10 cellular contexts compared by ENCODE assay signal in the genomic region with DNA sequence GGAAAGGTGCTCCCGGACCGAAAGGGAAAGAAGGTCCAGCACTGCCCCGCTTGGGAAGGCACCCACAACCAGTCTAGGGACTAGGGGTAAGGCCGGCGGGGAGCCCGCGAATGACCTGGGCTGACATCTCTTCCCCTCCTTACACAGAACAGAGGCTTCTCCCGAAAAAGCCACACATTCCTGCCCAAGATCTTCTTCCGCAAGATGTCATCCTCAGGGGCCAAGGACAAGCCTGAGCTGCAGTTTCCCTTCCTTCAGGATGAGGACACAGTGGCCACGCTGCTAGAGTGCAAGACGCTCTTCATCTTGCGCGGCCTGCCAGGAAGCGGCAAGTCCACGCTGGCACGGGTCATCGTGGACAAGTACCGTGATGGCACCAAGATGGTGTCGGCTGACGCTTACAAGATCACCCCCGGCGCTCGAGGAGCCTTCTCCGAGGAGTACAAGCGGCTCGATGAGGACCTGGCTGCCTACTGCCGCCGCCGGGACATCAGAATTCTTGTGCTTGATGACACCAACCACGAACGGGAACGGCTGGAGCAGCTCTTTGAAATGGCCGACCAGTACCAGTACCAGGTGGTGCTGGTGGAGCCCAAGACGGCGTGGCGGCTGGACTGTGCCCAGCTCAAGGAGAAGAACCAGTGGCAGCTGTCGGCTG. TPM values are rescaled to one million over a fixed set of nuclear protein-coding genes. Genes with fewer than 3 reads are reported as not detected.
DNase-seq lines count a peak whose midpoint lies in the region; ATAC-seq, FAIRE-seq and TF ChIP-seq lines count a peak whose summit lies in the region.
"Had no signal": no experiment of that assay in that cellular context is flagged by ENCODE, and none has a peak within 500 bp of the region (broad histone marks: within the 10 kb centered on the region; RNA-seq: fewer than 3 reads in every experiment).

No MANE protein-coding gene starts in this region.

- no peaks in the 10 kb centered on the region for H3K9me3 ChIP-seq in kidney (ENCODE audit: control insufficient read depth in 1 of 2, low read length in 2 of 2)
- H3K9me3 ChIP-seq: SJCRH30 had no signal

- peaks cover 4 to 8% of the 10 kb centered on the region in 2 donors for H3K36me3 ChIP-seq in kidney (ENCODE audit: control insufficient read depth in 1 of 2, insufficient read depth in 2 of 2, low read length in 2 of 2)

- peak overlapping the region in 1 of 2 donors; percentile 60 for H3K27ac ChIP-seq in kidney (ENCODE audit: low read depth in 2 of 2, low read length in 2 of 2)
- peak overlapping the region; percentile 99 for H3K27ac ChIP-seq in substantia nigra (ENCODE audit: low read depth, low read length, poor library complexity, severe bottlenecking)

- H3K9ac ChIP-seq in kidney (ENCODE audit: low read length in 2 of 2), result peak overlapping the region in 1 of 2 donors; percentile 90

- peaks cover 26% of the 10 kb centered on the region for H3K4me1 Mint-ChIP-seq in T-helper 1 cell treated with Interleukin-12 subunit alpha and Interleukin-12 subunit beta and Interleukin-4 antibody, amounts not matched to agents 30 μg/mL and 1 μg/mL, for 36 hours (ENCODE audit: low read depth)
- H3K4me1 Mint-ChIP-seq in activated naive CD8-positive, alpha-beta T cell treated with anti-CD3 and anti-CD28 coated beads for 36 hours, result peaks cover 36% of the 10 kb centered on the region

- intact Hi-C loops in kidney (cut with DNase I), result no loop called here

- peaks cover 27 to 44% of the 10 kb centered on the region in 2 donors for H3K4me1 ChIP-seq in kidney (ENCODE audit: control insufficient read depth in 1 of 2, insufficient read depth in 1 of 2, low read depth in 1 of 2, low read length in 2 of 2)

- FAIRE-seq in kidney (lab: Jason Lieb, UNC), result no peak
- FAIRE-seq: H54 had no signal

- peak overlapping the region; percentile 76 for H3K27ac Mint-ChIP-seq in T-helper 1 cell treated with Interleukin-12 subunit alpha and Interleukin-12 subunit beta and Interleukin-4 antibody, amounts not matched to agents 30 μg/mL and 1 μg/mL, for 36 hours
- peak overlapping the region; percentile 84 for H3K27ac Mint-ChIP-seq in activated naive CD8-positive, alpha-beta T cell treated with anti-CD3 and anti-CD28 coated beads for 36 hours

- peak overlapping the region; percentile 85 for H3K4me3 Mint-ChIP-seq in T-helper 1 cell treated with Interleukin-12 subunit alpha and Interleukin-12 subunit beta and Interleukin-4 antibody, amounts not matched to agents 30 μg/mL and 1 μg/mL, for 36 hours
- peak overlapping the region; percentile 82 for H3K4me3 Mint-ChIP-seq in activated naive CD8-positive, alpha-beta T cell treated with anti-CD3 and anti-CD28 coated beads for 36 hours

- ATAC-seq in HG02678 (IDR thresholded peaks at IDR 0.05; ENCODE audit: unreplicated experiment), result no peak

- no peaks in the 10 kb centered on the region for H3K9me3 Mint-ChIP-seq in T-helper 1 cell treated with Interleukin-12 subunit alpha and Interleukin-12 subunit beta and Interleukin-4 antibody, amounts not matched to agents 30 μg/mL and 1 μg/mL, for 36 hours
- H3K9me3 Mint-ChIP-seq in activated naive CD8-positive, alpha-beta T cell treated with anti-CD3 and anti-CD28 coated beads for 36 hours, result no peaks in the 10 kb centered on the region

- DNase-seq in T-helper 1 cell, result no peak
- no peak for DNase-seq in activated naive CD8-positive, alpha-beta T cell treated with anti-CD3 and anti-CD28 coated beads for 36 hours
- DNase-seq in kidney, result peak; percentile 80
- peak in 12 of 49 donors; percentile 37 to 57 (median 48) for DNase-seq in substantia nigra (lab: John Stamatoyannopoulos, UW)
- no peak for DNase-seq in ureter (ENCODE audit: low spot score)
- DNase-seq in H4 (ENCODE audit: low spot score), result no peak

- no peak for TF ChIP-seq CTCF in kidney (IDR thresholded peaks at IDR 0.05; ENCODE audit: borderline replicate concordance, extremely low read depth, insufficient read depth)

- peak overlapping the region; percentile 75 to 86 for H3K4me3 ChIP-seq in kidney (ENCODE audit: low read length in 2 of 2)

- peaks cover 20% of the 10 kb centered on the region for H3K36me3 Mint-ChIP-seq in T-helper 1 cell treated with Interleukin-12 subunit alpha and Interleukin-12 subunit beta and Interleukin-4 antibody, amounts not matched to agents 30 μg/mL and 1 μg/mL, for 36 hours (ENCODE audit: low read depth)
- H3K36me3 Mint-ChIP-seq in activated naive CD8-positive, alpha-beta T cell treated with anti-CD3 and anti-CD28 coated beads for 36 hours, result peaks cover 17% of the 10 kb centered on the region

- H3K27me3 Mint-ChIP-seq in T-helper 1 cell treated with Interleukin-12 subunit alpha and Interleukin-12 subunit beta and Interleukin-4 antibody, amounts not matched to agents 30 μg/mL and 1 μg/mL, for 36 hours (ENCODE audit: low read depth), result no peaks in the 10 kb centered on the region
- no peaks in the 10 kb centered on the region for H3K27me3 Mint-ChIP-seq in activated naive CD8-positive, alpha-beta T cell treated with anti-CD3 and anti-CD28 coated beads for 36 hours

RNA-seq across cellular contexts. Expression of gene CNP, which starts 1.5 kb away (rescaled TPM):
- 10 to 100 TPM; 64.9 to 66.6 TPM for total RNA-seq in activated naive CD8-positive, alpha-beta T cell treated with anti-CD3 and anti-CD28 coated beads for 36 hours
- total RNA-seq in kidney (87.5 TPM), ureter (45.7 TPM)
- polyA plus RNA-seq in kidney (ENCODE audit: insufficient read depth, low read depth, low replicate concordance), result 64.0 TPM
- 47.5 and 64.8 TPM in 2 replicates for total RNA-seq in H4 (2014; rRNA removed; shearing (Covaris generic))

RNA-seq across cellular contexts. Expression of gene ODAD4, which starts 37.6 kb away (rescaled TPM):
- under 1 TPM; 0.58 to 0.84 TPM for total RNA-seq in activated naive CD8-positive, alpha-beta T cell treated with anti-CD3 and anti-CD28 coated beads for 36 hours
- total RNA-seq in kidney (6.0 TPM), ureter (0.75 TPM)
- 4.6 TPM for polyA plus RNA-seq in kidney (ENCODE audit: insufficient read depth, low read depth, low replicate concordance)
- 1.2 and 1.4 TPM in 2 replicates for total RNA-seq in H4 (2014; rRNA removed; shearing (Covaris generic))

RNA-seq across cellular contexts. Expression of gene DNAJC7, which starts 49.2 kb away (rescaled TPM):
- total RNA-seq in activated naive CD8-positive, alpha-beta T cell treated with anti-CD3 and anti-CD28 coated beads for 36 hours, result 100 to 1,000 TPM; 103 to 106 TPM
- total RNA-seq in kidney, result 88.1 TPM
- polyA plus RNA-seq in kidney (ENCODE audit: insufficient read depth, low read depth, low replicate concordance), result 141 TPM
- total RNA-seq in ureter, result 111 TPM
- 86.7 and 109 TPM in 2 replicates for total RNA-seq in H4 (2014; rRNA removed; shearing (Covaris generic))

RNA-seq across cellular contexts. Expression of gene ACLY, which starts 49.3 kb away (rescaled TPM):
- 100 to 1,000 TPM; 197 to 202 TPM for total RNA-seq in activated naive CD8-positive, alpha-beta T cell treated with anti-CD3 and anti-CD28 coated beads for 36 hours
- total RNA-seq in kidney, result 104 TPM
- 33.7 TPM for polyA plus RNA-seq in kidney (ENCODE audit: insufficient read depth, low read depth, low replicate concordance)
- total RNA-seq in ureter, result 94.2 TPM
- 98.9 and 101 TPM in 2 replicates for total RNA-seq in H4 (2014; rRNA removed; shearing (Covaris generic))

RNA-seq across cellular contexts. Expression of gene NKIRAS2, which starts 51.8 kb away (rescaled TPM):
- 10 to 100 TPM; 20.3 to 25.0 TPM for total RNA-seq in activated naive CD8-positive, alpha-beta T cell treated with anti-CD3 and anti-CD28 coated beads for 36 hours
- total RNA-seq in kidney (26.8 TPM), ureter (20.8 TPM)
- 21.2 TPM for polyA plus RNA-seq in kidney (ENCODE audit: insufficient read depth, low read depth, low replicate concordance)
- 23.9 and 36.9 TPM in 2 replicates for total RNA-seq in H4 (2014; rRNA removed; shearing (Covaris generic))
